Comparison of ENCODE assay signal across 16 cellular contexts in genomic region chr1:222073307-222073995, GRCh38.
A peak's percentile ranks its signal among the peaks of the same experiment; 100 is the strongest.
DNase-seq lines count a peak whose midpoint lies in the region; ATAC-seq and TF ChIP-seq lines count a peak whose summit lies in the region.
"Had no signal": no experiment of that assay in that cellular context is flagged by ENCODE, and none has a peak within 500 bp of the region (broad histone marks: within the 10 kb centered on the region; RNA-seq: fewer than 3 reads in every experiment).

No MANE protein-coding gene starts in this region.

- no peak overlapping the region for H3K4me2 ChIP-seq in SK-N-SH
- no peak overlapping the region for H3K4me2 ChIP-seq in neuronal stem cell (ENCODE audit: insufficient read depth, low read length, poor library complexity, severe bottlenecking)

- no peak for ATAC-seq in sciatic nerve
- ATAC-seq: CD8-positive, alpha-beta T cell; stimulated activated naive CD8-positive, alpha-beta T cell treated with anti-CD3 and anti-CD28 coated beads, Interleukin-15, amount 100 ng/mL, for 72 hours had no signal

- no peak overlapping the region for H4K91ac ChIP-seq in neuronal stem cell (ENCODE audit: low read depth, low read length, poor library complexity)

- CTCF ChIA-PET in SK-N-SH (lab: Yijun Ruan, JAX) = interaction anchor here (1.0 to 1.2 kb wide), 2 partner anchors 11 to 382 kb away, joined by 3 read pairs; no protein-coding TSS in a partner anchor

- peaks cover 11% of the 10 kb centered on the region for H3F3A ChIP-seq in SK-N-SH (replicated peaks; ENCODE audit: insufficient read depth)

- no peaks in the 10 kb centered on the region for H3K79me2 ChIP-seq in SK-N-SH (ENCODE audit: insufficient read depth)

- H3K9ac ChIP-seq in SK-N-SH (no peak overlapping the region), neuronal stem cell (ENCODE audit: low read depth, low read length, poor library complexity) (no peak overlapping the region)

- H3K14ac ChIP-seq in neuronal stem cell (ENCODE audit: low read length) = no peak overlapping the region

- 25% methylated on average over 2 of the region's 2 CpGs for WGBS in SK-N-SH (ENCODE audit: low lambda C conversion rate)
- WGBS in neuronal stem cell (ENCODE audit: extremely low coverage in 2 of 2, insufficient read length in 2 of 2, insufficient replicate concordance in 1 of 2), 2 donors = no CpG with 5 or more reads among the region's 2 CpGs

- TF ChIP-seq RAD21 in SK-N-SH (IDR thresholded peaks at IDR 0.05; ENCODE audit: low read length) = no peak; the same call in 1 of the 2 replicates

- DNase-seq in ELR (ENCODE audit: low read depth) (peak; percentile 87), SK-N-SH (no peak), fibroblast of the aortic adventitia (ENCODE audit: low read depth) (peak; percentile 87), skeletal muscle cell (ENCODE audit: low read depth) (peak; percentile 80), DMS153 treated with DMSO at 0.1 percent for 48 hours (lab: John Stamatoyannopoulos, UW; ENCODE audit: unreplicated experiment) (no peak), neuronal stem cell (ENCODE audit: low spot score) (no peak), sciatic nerve (ENCODE audit: low spot score) (no peak)
- no peak for DNase-seq in activated CD4-positive, CD25-positive, alpha-beta regulatory T cell treated with anti-CD3 and anti-CD28 coated beads, Interleukin-2, amount 50 U/mL, for 72 hours
- DNase-seq: activated naive CD4-positive, alpha-beta T cell treated with Interleukin-2 at 50 U/mL for 16 hours; CD8-positive, alpha-beta T cell; naive B cell; NCI-H1105; retina; stimulated activated naive CD8-positive, alpha-beta T cell treated with anti-CD3 and anti-CD28 coated beads, Interleukin-15, amount 100 ng/mL, for 72 hours had no signal

- no peak for TF ChIP-seq CTCF in SK-N-SH (IDR thresholded peaks at IDR 0.05)
- no peak for TF ChIP-seq CTCF in fibroblast of the aortic adventitia (IDR thresholded peaks at IDR 0.05; ENCODE audit: insufficient read depth, low read length)

- POLR2A ChIA-PET in SK-N-SH (lab: Yijun Ruan, JAX) = no interaction called here

- H3K9me3 ChIP-seq in SK-N-SH = no peaks in the 10 kb centered on the region
- no peaks in the 10 kb centered on the region for H3K9me3 ChIP-seq in neuronal stem cell (replicated peaks in 1 of 2; ENCODE audit: control insufficient read depth in 2 of 2, insufficient read depth in 1 of 2, low read depth in 1 of 2, low read length in 2 of 2)

- H4K20me1 ChIP-seq in SK-N-SH (ENCODE audit: insufficient read depth) = no peaks in the 10 kb centered on the region

- H3K9me2 ChIP-seq in SK-N-SH = no peaks in the 10 kb centered on the region

- peak in 1 of 2 experiments; percentile 23; a peak in 1 of 4 replicates for TF ChIP-seq EP300 in SK-N-SH (IDR thresholded peaks at IDR 0.05; ENCODE audit: borderline replicate concordance in 1 of 2, low read depth in 1 of 2, low read length in 1 of 2)

- H2AK5ac ChIP-seq in neuronal stem cell (ENCODE audit: low read depth, low read length) = no peak overlapping the region

- no peak overlapping the region for H2BK15ac ChIP-seq in neuronal stem cell (ENCODE audit: low read length)

- H3K23ac ChIP-seq in neuronal stem cell (ENCODE audit: low read depth, low read length, poor library complexity) = no peak overlapping the region

- H2AFZ ChIP-seq in SK-N-SH (ENCODE audit: low read depth) (peak overlapping the region; percentile 0; the same call in 1 of the 2 replicates), neuronal stem cell (ENCODE audit: low read length) (no peak overlapping the region)

- H2BK12ac ChIP-seq in neuronal stem cell (ENCODE audit: low read length) = no peak overlapping the region

- H3K4me3 ChIP-seq in SK-N-SH (ENCODE audit: low read depth in 2 of 2, low read length in 1 of 2) = no peak overlapping the region
- H3K4me3 ChIP-seq in fibroblast of the aortic adventitia (ENCODE audit: low read depth, low read length) = no peak overlapping the region
- no peak overlapping the region for H3K4me3 ChIP-seq in skeletal muscle cell (ENCODE audit: low read depth, low read length)
- H3K4me3 ChIP-seq in neuronal stem cell (ENCODE audit: low read length in 2 of 2) = no peak overlapping the region
- H3K4me3 ChIP-seq: coronary artery had no signal

- H3K36me3 ChIP-seq in SK-N-SH (replicated peaks in 1 of 2; ENCODE audit: control insufficient read depth in 1 of 2, insufficient read depth in 2 of 2, low read length in 1 of 2) (no peaks in the 10 kb centered on the region), neuronal stem cell (replicated peaks in 1 of 2; ENCODE audit: control insufficient read depth in 2 of 2, insufficient read depth in 2 of 2, low read length in 2 of 2) (no peaks in the 10 kb centered on the region)

- H3K27ac ChIP-seq in SK-N-SH (ENCODE audit: low read depth in 2 of 2, low read length in 1 of 2) (peak overlapping the region in 1 of 2 experiments; percentile 54; a peak in 2 of 4 replicates), neuronal stem cell (replicated peaks; ENCODE audit: low read length) (no peak overlapping the region)
- H3K27ac ChIP-seq: coronary artery, RWPE1 had no signal

- no peaks in the 10 kb centered on the region; a peak in 2 of 4 replicates for H3K4me1 ChIP-seq in SK-N-SH (ENCODE audit: control insufficient read depth in 1 of 2, insufficient read depth in 2 of 2, low read depth in 1 of 2, low read length in 1 of 2)
- no peaks in the 10 kb centered on the region for H3K4me1 ChIP-seq in neuronal stem cell (ENCODE audit: control insufficient read depth in 2 of 2, insufficient read depth in 1 of 2, low read depth in 1 of 2, low read length in 2 of 2)

- no peak overlapping the region for H3K4ac ChIP-seq in neuronal stem cell (ENCODE audit: low read length)

- no peaks in the 10 kb centered on the region for H3K79me1 ChIP-seq in neuronal stem cell (ENCODE audit: low read depth, low read length)

- no peak overlapping the region for H2BK120ac ChIP-seq in neuronal stem cell (ENCODE audit: low read depth, low read length)

- intact Hi-C loops in sciatic nerve (cut with DNase I) = no loop called here

- H2BK5ac ChIP-seq in neuronal stem cell (ENCODE audit: low read length) = no peak overlapping the region

- H3K27me3 ChIP-seq in SK-N-SH (ENCODE audit: insufficient read depth) (no peaks in the 10 kb centered on the region), neuronal stem cell (ENCODE audit: control insufficient read depth in 3 of 3, insufficient read depth in 3 of 3, low read depth in 1 of 3, low read length in 3 of 3) (no peaks in the 10 kb centered on the region)

- no peak overlapping the region for H3K18ac ChIP-seq in neuronal stem cell (ENCODE audit: low read length)

- no peak overlapping the region for H4K8ac ChIP-seq in neuronal stem cell (ENCODE audit: low read depth, low read length)

TF ChIP-seq in SK-N-SH, 30 proteins besides CTCF, POLR2A, EP300 and RAD21:
- TF ChIP-seq JUND (IDR thresholded peaks at IDR 0.05) (peak; percentile 53), PBX3 (IDR thresholded peaks at IDR 0.05) (peak; percentile 67), NFIC (IDR thresholded peaks at IDR 0.05; ENCODE audit: borderline replicate concordance) (peak; percentile 28; the same call in 1 of the 2 replicates), CHD2 (IDR thresholded peaks at IDR 0.05; ENCODE audit: low read length, partially characterized antibody) (no peak), POLR2AphosphoS5 (IDR thresholded peaks at IDR 0.05; ENCODE audit: low read depth, low read length) (no peak), YY1 (IDR thresholded peaks at IDR 0.05; ENCODE audit: low read depth) (peak; percentile 58; the same call in 1 of the 2 replicates), TCF12 (IDR thresholded peaks at IDR 0.05) (peak; percentile 61), TEAD4 (IDR thresholded peaks at IDR 0.05; ENCODE audit: borderline replicate concordance, insufficient read depth) (peak; percentile 38; the same call in 1 of the 2 replicates), FOSL2 (IDR thresholded peaks at IDR 0.05; ENCODE audit: borderline replicate concordance, low read depth) (peak; percentile 20; the same call in 1 of the 2 replicates)

Comparison
In these comparisons a context has a peak if more than half of its experiments do, and no peak if none do; other contexts are left out.
1. DNase-seq: peak in ELR (single experiment), fibroblast of the aortic adventitia (single experiment) and skeletal muscle cell (single experiment); none in SK-N-SH (single experiment), activated CD4-positive, CD25-positive, alpha-beta regulatory T cell treated with anti-CD3 and anti-CD28 coated beads, Interleukin-2, amount 50 U/mL, for 72 hours (single experiment), DMS153 treated with DMSO at 0.1 percent for 48 hours (single experiment), neuronal stem cell (single experiment) and sciatic nerve (single experiment).